In the genomic region with DNA sequence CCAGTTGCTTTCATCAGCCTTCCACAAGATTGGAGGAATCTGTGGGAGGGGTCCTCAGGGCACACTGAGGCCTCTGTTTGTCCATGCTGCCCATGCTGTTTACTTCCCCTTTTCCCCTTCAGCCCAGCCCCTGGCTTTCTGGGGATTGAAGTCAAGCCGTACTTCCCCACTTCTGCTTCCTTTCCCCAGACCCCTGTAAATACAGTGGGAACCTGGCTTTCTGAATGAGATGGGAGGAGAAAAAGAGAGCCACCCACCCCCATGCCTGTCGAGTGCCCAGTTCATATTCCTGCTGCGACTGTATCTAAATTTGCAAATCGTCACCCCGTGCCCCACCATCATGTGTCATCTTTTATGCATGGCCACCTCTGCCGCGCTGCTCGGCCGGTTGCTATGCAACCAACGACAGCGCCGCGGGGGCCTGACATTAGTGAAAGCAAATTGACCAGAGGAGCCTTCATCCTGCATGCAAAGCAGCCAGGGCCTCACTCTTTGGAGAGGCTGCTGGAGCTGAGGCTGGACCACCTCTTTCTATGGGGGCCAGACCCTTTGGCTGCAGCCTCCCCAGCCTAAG, we compare ENCODE assay signal across 1 cellular context.
TF ChIP-seq lines count a peak whose summit lies in the region.

No MANE protein-coding gene starts in this region.

TF ChIP-seq in GM23338, 12 proteins besides CTCF, POLR2A, EP300 and RAD21 (continued from another document):
- TF ChIP-seq, protein P1, sequence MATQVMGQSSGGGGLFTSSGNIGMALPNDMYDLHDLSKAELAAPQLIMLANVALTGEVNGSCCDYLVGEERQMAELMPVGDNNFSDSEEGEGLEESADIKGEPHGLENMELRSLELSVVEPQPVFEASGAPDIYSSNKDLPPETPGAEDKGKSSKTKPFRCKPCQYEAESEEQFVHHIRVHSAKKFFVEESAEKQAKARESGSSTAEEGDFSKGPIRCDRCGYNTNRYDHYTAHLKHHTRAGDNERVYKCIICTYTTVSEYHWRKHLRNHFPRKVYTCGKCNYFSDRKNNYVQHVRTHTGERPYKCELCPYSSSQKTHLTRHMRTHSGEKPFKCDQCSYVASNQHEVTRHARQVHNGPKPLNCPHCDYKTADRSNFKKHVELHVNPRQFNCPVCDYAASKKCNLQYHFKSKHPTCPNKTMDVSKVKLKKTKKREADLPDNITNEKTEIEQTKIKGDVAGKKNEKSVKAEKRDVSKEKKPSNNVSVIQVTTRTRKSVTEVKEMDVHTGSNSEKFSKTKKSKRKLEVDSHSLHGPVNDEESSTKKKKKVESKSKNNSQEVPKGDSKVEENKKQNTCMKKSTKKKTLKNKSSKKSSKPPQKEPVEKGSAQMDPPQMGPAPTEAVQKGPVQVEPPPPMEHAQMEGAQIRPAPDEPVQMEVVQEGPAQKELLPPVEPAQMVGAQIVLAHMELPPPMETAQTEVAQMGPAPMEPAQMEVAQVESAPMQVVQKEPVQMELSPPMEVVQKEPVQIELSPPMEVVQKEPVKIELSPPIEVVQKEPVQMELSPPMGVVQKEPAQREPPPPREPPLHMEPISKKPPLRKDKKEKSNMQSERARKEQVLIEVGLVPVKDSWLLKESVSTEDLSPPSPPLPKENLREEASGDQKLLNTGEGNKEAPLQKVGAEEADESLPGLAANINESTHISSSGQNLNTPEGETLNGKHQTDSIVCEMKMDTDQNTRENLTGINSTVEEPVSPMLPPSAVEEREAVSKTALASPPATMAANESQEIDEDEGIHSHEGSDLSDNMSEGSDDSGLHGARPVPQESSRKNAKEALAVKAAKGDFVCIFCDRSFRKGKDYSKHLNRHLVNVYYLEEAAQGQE (IDR thresholded peaks at IDR 0.05; ENCODE audit: unreplicated experiment): no peak
- TF ChIP-seq, protein P2, sequence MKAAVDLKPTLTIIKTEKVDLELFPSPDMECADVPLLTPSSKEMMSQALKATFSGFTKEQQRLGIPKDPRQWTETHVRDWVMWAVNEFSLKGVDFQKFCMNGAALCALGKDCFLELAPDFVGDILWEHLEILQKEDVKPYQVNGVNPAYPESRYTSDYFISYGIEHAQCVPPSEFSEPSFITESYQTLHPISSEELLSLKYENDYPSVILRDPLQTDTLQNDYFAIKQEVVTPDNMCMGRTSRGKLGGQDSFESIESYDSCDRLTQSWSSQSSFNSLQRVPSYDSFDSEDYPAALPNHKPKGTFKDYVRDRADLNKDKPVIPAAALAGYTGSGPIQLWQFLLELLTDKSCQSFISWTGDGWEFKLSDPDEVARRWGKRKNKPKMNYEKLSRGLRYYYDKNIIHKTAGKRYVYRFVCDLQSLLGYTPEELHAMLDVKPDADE (IDR thresholded peaks at IDR 0.05): no peak
TF ChIP-seq in GM23338: peak in this region for 0.
